9 cellular contexts compared by ENCODE assay signal in genomic region chr1:200042437-200043329, GRCh38. TPM values are rescaled to one million over a fixed set of nuclear protein-coding genes. Genes with fewer than 3 reads are reported as not detected.
DNase-seq lines count a peak whose midpoint lies in the region; TF ChIP-seq lines count a peak whose summit lies in the region.
"Had no signal": no experiment of that assay in that cellular context is flagged by ENCODE, and none has a peak within 500 bp of the region (broad histone marks: within the 10 kb centered on the region; RNA-seq: fewer than 3 reads in every experiment).

No MANE protein-coding gene starts in this region.

- POLR2A ChIA-PET in activated CD4-positive, alpha-beta T cell treated with anti-CD3 and anti-CD28 coated beads, Interleukin-2, amount 10 ng/mL, durations not matched to agents 7 days and 5 days (lab: Charles Lee): no interaction called here
- POLR2A ChIA-PET in MCF 10A (lab: Yijun Ruan, JAX): no interaction called here

- H3K36me3 Mint-ChIP-seq in activated CD4-positive, alpha-beta T cell treated with anti-CD3 and anti-CD28 coated beads, Interleukin-2, amount 10 ng/mL, durations not matched to agents 7 days and 5 days (ENCODE audit: low read depth): peaks cover 2% of the 10 kb centered on the region
- no peaks in the 10 kb centered on the region for H3K36me3 Mint-ChIP-seq in MCF 10A (ENCODE audit: insufficient read depth, unreplicated experiment)

- CTCF ChIA-PET in activated CD4-positive, alpha-beta T cell treated with anti-CD3 and anti-CD28 coated beads, Interleukin-2, amount 10 ng/mL, durations not matched to agents 7 days and 5 days (lab: Charles Lee): interaction anchor here (1.1 kb wide), 1 partner anchor 14 kb away, joined by 3 read pairs; no protein-coding TSS in a partner anchor
- CTCF ChIA-PET in MCF 10A (lab: Yijun Ruan, JAX): interaction anchor here (0.8 to 1.1 kb wide), 2 partner anchors 12 to 15 kb away, joined by 3 to 5 read pairs; partner anchors contain the start of gene NR5A2

- H3K27me3 Mint-ChIP-seq in activated CD4-positive, alpha-beta T cell treated with anti-CD3 and anti-CD28 coated beads, Interleukin-2, amount 10 ng/mL, durations not matched to agents 7 days and 5 days: peaks cover 71% of the 10 kb centered on the region
- H3K27me3 Mint-ChIP-seq in MCF 10A (ENCODE audit: insufficient read depth, unreplicated experiment): peaks cover 61% of the 10 kb centered on the region

- peak overlapping the region; percentile 34 for H3K27ac Mint-ChIP-seq in activated CD4-positive, alpha-beta T cell treated with anti-CD3 and anti-CD28 coated beads, Interleukin-2, amount 10 ng/mL, durations not matched to agents 7 days and 5 days
- no peak overlapping the region for H3K27ac Mint-ChIP-seq in MCF 10A (ENCODE audit: low read depth, unreplicated experiment)

- no peaks in the 10 kb centered on the region for H3K9me3 Mint-ChIP-seq in activated CD4-positive, alpha-beta T cell treated with anti-CD3 and anti-CD28 coated beads, Interleukin-2, amount 10 ng/mL, durations not matched to agents 7 days and 5 days
- no peaks in the 10 kb centered on the region for H3K9me3 Mint-ChIP-seq in MCF 10A (ENCODE audit: unreplicated experiment)

- TF ChIP-seq CTCF in MCF 10A (IDR thresholded peaks at IDR 0.05; ENCODE audit: unreplicated experiment): no peak
- TF ChIP-seq CTCF in tibial artery (IDR thresholded peaks at IDR 0.05): no peak
- no peak for TF ChIP-seq CTCF in dorsolateral prefrontal cortex (IDR thresholded peaks at IDR 0.05 in 54 of 56, conservative IDR thresholded peaks at IDR 0.05 in 2 of 56; ENCODE audit: low read depth in 1 of 56, partially characterized antibody in 56 of 56)

- peaks cover 0 to 47% (median 27%) of the 10 kb centered on the region in 4 donors for H3K4me1 ChIP-seq in tibial artery

- BruUV-seq in MCF 10A (replicated peaks; lab: Mats Ljungman, UMichigan): no TSS peak

- H3K36me3 ChIP-seq in tibial artery: no peaks in the 10 kb centered on the region
- H3K36me3 ChIP-seq: neutrophil had no signal

- no peak for DNase-seq in activated CD4-positive, alpha-beta T cell treated with anti-CD3 and anti-CD28 coated beads, Interleukin-2, amount 10 ng/mL, durations not matched to agents 7 days and 5 days
- DNase-seq in activated CD4-positive, alpha-beta T cell treated with anti-CD3 and anti-CD28 coated beads for 1 hour: no peak
- DNase-seq in MCF 10A (ENCODE audit: unreplicated experiment) (no peak), lung microvascular endothelial cell (ENCODE audit: low read depth in 2 of 2) (peak; percentile 29 to 49), tibial artery (no peak), NCI-H2196 treated with DMSO at 0.1 percent for 48 hours (lab: John Stamatoyannopoulos, UW; ENCODE audit: unreplicated experiment) (no peak), dorsolateral prefrontal cortex (no peak), occipital lobe (lab: John Stamatoyannopoulos, UW) (no peak)

- H3K27ac ChIP-seq in tibial artery (no peak overlapping the region), dorsolateral prefrontal cortex (no peak overlapping the region)
- H3K27ac ChIP-seq: neutrophil had no signal

- peaks cover 20% of the 10 kb centered on the region for H3K4me1 Mint-ChIP-seq in activated CD4-positive, alpha-beta T cell treated with anti-CD3 and anti-CD28 coated beads, Interleukin-2, amount 10 ng/mL, durations not matched to agents 7 days and 5 days
- no peaks in the 10 kb centered on the region for H3K4me1 Mint-ChIP-seq in MCF 10A (ENCODE audit: insufficient read depth, unreplicated experiment)

- H3K27me3 ChIP-seq in tibial artery (peaks cover 0 to 93% of the 10 kb centered on the region in 2 donors), dorsolateral prefrontal cortex (peaks cover 19 to 100% (median 97%) of the 10 kb centered on the region in 45 donors)

- peak overlapping the region; percentile 64 for H3K4me3 Mint-ChIP-seq in activated CD4-positive, alpha-beta T cell treated with anti-CD3 and anti-CD28 coated beads, Interleukin-2, amount 10 ng/mL, durations not matched to agents 7 days and 5 days
- peak overlapping the region; percentile 64 for H3K4me3 Mint-ChIP-seq in MCF 10A (ENCODE audit: unreplicated experiment)

- intact Hi-C loops in MCF 10A (cut with micrococcal nuclease): no loop called here
- intact Hi-C loops in tibial artery (cut with DNase I; ENCODE audit: low total_unique reads): no loop called here
- intact Hi-C loops in dorsolateral prefrontal cortex (cut with DNase I): no loop called here

- H3K4me3 ChIP-seq in tibial artery (peak overlapping the region; percentile 7 to 32), dorsolateral prefrontal cortex (peak overlapping the region in 22 of 59 donors; percentile 2 to 51 (median 24))

- no peaks in the 10 kb centered on the region for H3K9me3 ChIP-seq in tibial artery
- H3K9me3 ChIP-seq: neutrophil had no signal

RNA-seq across cellular contexts. Expression of gene NR5A2, which starts 15.2 kb away (rescaled TPM):
- not detected for total RNA-seq in activated CD4-positive, alpha-beta T cell treated with anti-CD3 and anti-CD28 coated beads, Interleukin-2, amount 10 ng/mL, durations not matched to agents 7 days and 5 days
- total RNA-seq in MCF 10A (2022): 0.09 TPM in 1 of 2 replicates, not detected in the other
- 3.4 and 7.2 TPM in 2 replicates for total RNA-seq in lung microvascular endothelial cell
- 1 to 10 TPM in 1 of 120 experiments, under 1 TPM in 45, not detected in 74; 0.10 to 1.0 (median 0.22) TPM for total RNA-seq in dorsolateral prefrontal cortex
- total RNA-seq in occipital lobe: 0.31 TPM

Comparison
In these comparisons a context has a peak if more than half of its experiments do, and no peak if none do; other contexts are left out.
1. DNase-seq: peak in lung microvascular endothelial cell (2 of 2); none in activated CD4-positive, alpha-beta T cell treated with anti-CD3 and anti-CD28 coated beads, Interleukin-2, amount 10 ng/mL, durations not matched to agents 7 days and 5 days (single experiment), activated CD4-positive, alpha-beta T cell treated with anti-CD3 and anti-CD28 coated beads for 1 hour (single experiment), MCF 10A (single experiment), tibial artery (0 of 2), NCI-H2196 treated with DMSO at 0.1 percent for 48 hours (single experiment), dorsolateral prefrontal cortex (0 of 10) and occipital lobe (single experiment).